Comparison of ENCODE assay signal across 15 cellular contexts in the genomic region with DNA sequence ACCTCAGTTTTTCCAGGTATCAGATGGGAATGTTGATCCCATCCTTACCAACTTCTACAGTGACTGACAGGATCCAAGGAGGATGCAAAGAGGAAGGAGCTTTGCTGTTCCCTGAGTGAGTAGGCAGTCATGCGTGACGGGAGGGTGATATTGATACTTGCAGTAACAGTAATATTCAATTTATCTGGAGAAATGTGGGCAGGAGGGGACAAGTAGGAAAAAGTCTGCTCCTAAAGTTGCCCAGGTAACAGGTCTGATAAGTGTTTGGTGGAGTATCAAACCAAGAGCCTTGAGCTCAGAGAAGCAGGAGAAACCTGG. TPM values are rescaled to one million over a fixed set of nuclear protein-coding genes. Genes with fewer than 3 reads are reported as not detected.
"Had no signal": no experiment of that assay in that cellular context is flagged by ENCODE, and none has a peak within 500 bp of the region (broad histone marks: within the 10 kb centered on the region; RNA-seq: fewer than 3 reads in every experiment).

No MANE protein-coding gene starts in this region.

- H3K9me3 Mint-ChIP-seq: activated naive CD4-positive, alpha-beta T cell treated with anti-CD3 and anti-CD28 coated beads for 36 hours; stimulated activated memory B cell treated with anti-CD40 and anti-IgM and Interleukin-4, amounts not matched to agents 10 μg/mL and 1 μg/mL and 100 μg/mL, for 72 hours had no signal

- DNase-seq: activated CD4-positive, alpha-beta T cell treated with anti-CD3 and anti-CD28 coated beads, Interleukin-2, amount 50 U/mL, for 48 hours; activated naive CD4-positive, alpha-beta T cell treated with anti-CD3 and anti-CD28 coated beads for 36 hours; activated T-cell treated with anti-CD3 and anti-CD28 coated beads, Interleukin-2, amount 50 U/mL, for 1 hour; body of pancreas; caudate nucleus; foreskin fibroblast; hippocampal formation; midbrain; stimulated activated CD4-positive, alpha-beta T cell treated with anti-CD3 and anti-CD28 coated beads, Interleukin-4, amount 100 ng/mL, for 4 hours; T-helper 17 cell had no signal

- H3K27ac Mint-ChIP-seq: activated naive CD4-positive, alpha-beta T cell treated with anti-CD3 and anti-CD28 coated beads for 36 hours; stimulated activated memory B cell treated with anti-CD40 and anti-IgM and Interleukin-4, amounts not matched to agents 10 μg/mL and 1 μg/mL and 100 μg/mL, for 72 hours had no signal

- H3K9me3 ChIP-seq: body of pancreas, right lobe of liver, tibial artery had no signal

- H3K27me3 ChIP-seq: body of pancreas, right lobe of liver, tibial artery had no signal

- H3K4me3 ChIP-seq: body of pancreas, lung, right lobe of liver, tibial artery had no signal

- ATAC-seq: body of pancreas; right lobe of liver; stimulated activated memory B cell treated with anti-CD40 and anti-IgM and Interleukin-4, amounts not matched to agents 10 μg/mL and 1 μg/mL and 100 μg/mL, for 72 hours; T-helper 17 cell had no signal

- H3K27ac ChIP-seq: body of pancreas, right lobe of liver, tibial artery had no signal

- H3K36me3 Mint-ChIP-seq: stimulated activated memory B cell treated with anti-CD40 and anti-IgM and Interleukin-4, amounts not matched to agents 10 μg/mL and 1 μg/mL and 100 μg/mL, for 72 hours had no signal

- H3K4me3 Mint-ChIP-seq: activated naive CD4-positive, alpha-beta T cell treated with anti-CD3 and anti-CD28 coated beads for 36 hours; stimulated activated memory B cell treated with anti-CD40 and anti-IgM and Interleukin-4, amounts not matched to agents 10 μg/mL and 1 μg/mL and 100 μg/mL, for 72 hours; T-helper 17 cell had no signal

- H3K36me3 ChIP-seq: right lobe of liver, tibial artery had no signal

RNA-seq across cellular contexts. Expression of a gene that starts 3.3 kb away (rescaled TPM):
- polyA plus RNA-seq: neural cell had no signal
